In genomic region chr4:173433447-173433846, GRCh38 we compare ENCODE assay signal across 31 cellular contexts. TPM values are rescaled to one million over a fixed set of nuclear protein-coding genes. Genes with fewer than 3 reads are reported as not detected.
"Had no signal": no experiment of that assay in that cellular context is flagged by ENCODE, and none has a peak within 500 bp of the region (broad histone marks: within the 10 kb centered on the region; RNA-seq: fewer than 3 reads in every experiment).

No MANE protein-coding gene starts in this region.

- H3K9me3 ChIP-seq: esophagus squamous epithelium, left lung, ovary, psoas muscle, thoracic aorta, tibial nerve, upper lobe of left lung had no signal

- H3K27ac Mint-ChIP-seq: nephron; stimulated activated naive B cell treated with anti-CD40 and anti-IgM and Interleukin-4, amounts not matched to agents 10 μg/mL and 1 μg/mL and 100 μg/mL, for 72 hours; stimulated activated naive CD8-positive, alpha-beta T cell treated with anti-CD3 and anti-CD28 coated beads, Interleukin-15, Interleukin-2, amounts not matched to agents 100 ng/mL and 50 ng/mL, for 24 hours had no signal

- DNase-seq: effector memory CD8-positive, alpha-beta T cell; erythroblast; esophagus squamous epithelium; foreskin melanocyte; glutamatergic neuron; heart right ventricle; hippocampal formation; left cardiac atrium; left lung; mesendoderm; midbrain; naive thymus-derived CD4-positive, alpha-beta T cell; nucleus accumbens; ovary; posterior cingulate gyrus; psoas muscle; right cardiac atrium; sigmoid colon; stimulated activated CD4-positive, alpha-beta T cell treated with anti-CD3 and anti-CD28 coated beads, Interleukin-2, amount 100 ng/mL, for 24 hours; stimulated activated CD4-positive, alpha-beta T cell treated with anti-CD3 and anti-CD28 coated beads, Interleukin-4, amount 100 ng/mL, for 24 hours; stimulated activated naive B cell treated with anti-CD40 and anti-IgM and Interleukin-4, amounts not matched to agents 10 μg/mL and 1 μg/mL and 100 μg/mL, for 72 hours; upper lobe of left lung had no signal

- H3K27me3 ChIP-seq: esophagus squamous epithelium, heart right ventricle, left lung, ovary, sigmoid colon, tibial nerve, upper lobe of left lung had no signal

- H3K27ac ChIP-seq: coronary artery, esophagus squamous epithelium, heart right ventricle, left lung, ovary, psoas muscle, sigmoid colon, thoracic aorta, tibial nerve, upper lobe of left lung had no signal

- ATAC-seq: effector memory CD8-positive, alpha-beta T cell; heart right ventricle; left cardiac atrium; left lung; psoas muscle; right cardiac atrium had no signal

- H3K4me1 ChIP-seq: esophagus squamous epithelium, left lung, psoas muscle, tibial nerve, upper lobe of left lung had no signal

- H3K4me3 ChIP-seq: coronary artery, esophagus squamous epithelium, heart right ventricle, left lung, ovary, psoas muscle, sigmoid colon, thoracic aorta, tibial nerve, upper lobe of left lung had no signal

- H3K4me3 Mint-ChIP-seq: effector memory CD8-positive, alpha-beta T cell; naive thymus-derived CD4-positive, alpha-beta T cell; nephron; stimulated activated naive B cell treated with anti-CD40 and anti-IgM and Interleukin-4, amounts not matched to agents 10 μg/mL and 1 μg/mL and 100 μg/mL, for 72 hours; stimulated activated naive CD8-positive, alpha-beta T cell treated with anti-CD3 and anti-CD28 coated beads, Interleukin-15, Interleukin-2, amounts not matched to agents 100 ng/mL and 50 ng/mL, for 24 hours had no signal

- H3K9me3 Mint-ChIP-seq: effector memory CD8-positive, alpha-beta T cell; nephron; stimulated activated naive CD8-positive, alpha-beta T cell treated with anti-CD3 and anti-CD28 coated beads, Interleukin-15, Interleukin-2, amounts not matched to agents 100 ng/mL and 50 ng/mL, for 24 hours had no signal

- H3K36me3 ChIP-seq: esophagus squamous epithelium, heart right ventricle, left lung, ovary, sigmoid colon, thoracic aorta, upper lobe of left lung had no signal

- H3K27me3 Mint-ChIP-seq: effector memory CD8-positive, alpha-beta T cell; stimulated activated naive CD8-positive, alpha-beta T cell treated with anti-CD3 and anti-CD28 coated beads, Interleukin-15, Interleukin-2, amounts not matched to agents 100 ng/mL and 50 ng/mL, for 24 hours had no signal

RNA-seq across cellular contexts. Expression of gene SCRG1, which starts 34.5 kb away (rescaled TPM):
- total RNA-seq: dermis microvascular lymphatic vessel endothelial cell; kidney epithelial cell; lung microvascular endothelial cell; naive thymus-derived CD4-positive, alpha-beta T cell; renal cortical epithelial cell had no signal
- polyA plus RNA-seq: naive thymus-derived CD4-positive, alpha-beta T cell had no signal
